8 cellular contexts compared by ENCODE assay signal in genomic region chrX:44873415-44874270, GRCh38. TPM values are rescaled to one million over a fixed set of nuclear protein-coding genes. Genes with fewer than 3 reads are reported as not detected.
DNase-seq lines count a peak whose midpoint lies in the region; ATAC-seq and TF ChIP-seq lines count a peak whose summit lies in the region.

No MANE protein-coding gene starts in this region.

- no peak overlapping the region for H2AFZ ChIP-seq in OCI-LY1 (ENCODE audit: low read length)

- H3K27me3 ChIP-seq in OCI-LY1 (ENCODE audit: insufficient read depth, low read length): no peaks in the 10 kb centered on the region

- H3K9me2 ChIP-seq in OCI-LY1 (ENCODE audit: low read depth, low read length): no peaks in the 10 kb centered on the region

- peaks cover 16 to 43% of the 10 kb centered on the region in 2 donors for H3K4me1 Mint-ChIP-seq in natural killer cell

- H3K27ac ChIP-seq in OCI-LY1 (ENCODE audit: low read depth, low read length, poor library complexity, severe bottlenecking) (peak overlapping the region; percentile 81), substantia nigra (ENCODE audit: low read depth, low read length, poor library complexity, severe bottlenecking) (peak overlapping the region; percentile 90)

- peaks cover 18% of the 10 kb centered on the region for H3K4me1 ChIP-seq in OCI-LY1 (ENCODE audit: insufficient read depth, low read length, severe bottlenecking)

- intact Hi-C loops in natural killer cell (cut with micrococcal nuclease): loop anchor here (5.0 kb wide), 1 partner anchor 204 kb away; no protein-coding TSS in a partner anchor

- peak overlapping the region; percentile 89 for H3K4me2 ChIP-seq in OCI-LY1 (ENCODE audit: low read length)

- no peaks in the 10 kb centered on the region for H3K9me3 Mint-ChIP-seq in natural killer cell

- no peaks in the 10 kb centered on the region for H3K27me3 Mint-ChIP-seq in natural killer cell (ENCODE audit: low read depth in 2 of 2)

- H3F3A ChIP-seq in OCI-LY1 (ENCODE audit: insufficient read depth, low read length): no peaks in the 10 kb centered on the region

- peaks cover 55% of the 10 kb centered on the region for H3K79me2 ChIP-seq in OCI-LY1 (ENCODE audit: insufficient read depth, low read length)

- H3K36me3 ChIP-seq in OCI-LY1 (ENCODE audit: insufficient read depth, low read length): peaks cover 13% of the 10 kb centered on the region

- peak; percentile 50 for DNase-seq in EH (ENCODE audit: low read depth)
- DNase-seq in activated T-helper 1 cell treated with Interleukin-2 at 50 U/mL for 16 hours (ENCODE audit: low read depth): peak; percentile 36
- DNase-seq in fibroblast of gingiva (ENCODE audit: low read depth): peak; percentile 37
- peak; percentile 35 for DNase-seq in natural killer cell
- peak in 46 of 49 donors; percentile 1 to 81 (median 42) for DNase-seq in substantia nigra (lab: John Stamatoyannopoulos, UW)
- no peak for DNase-seq in NCI-H524 treated with DMSO at 0.1 percent for 48 hours (lab: John Stamatoyannopoulos, UW)

- peak overlapping the region; percentile 91 to 95 for H3K27ac Mint-ChIP-seq in natural killer cell

- H3K4me3 Mint-ChIP-seq in natural killer cell: peak overlapping the region; percentile 97

- ATAC-seq in HG02763 (IDR thresholded peaks at IDR 0.05; ENCODE audit: unreplicated experiment) (peak; percentile 12), natural killer cell (peak; percentile 10 to 15 (median 11))

- H3K9me3 ChIP-seq in OCI-LY1 (ENCODE audit: low read length): no peaks in the 10 kb centered on the region

- no peaks in the 10 kb centered on the region for H4K20me1 ChIP-seq in OCI-LY1 (ENCODE audit: insufficient read depth, low read length)

- no peaks in the 10 kb centered on the region for H3K36me3 Mint-ChIP-seq in natural killer cell

- H3K4me3 ChIP-seq in OCI-LY1 (ENCODE audit: low read depth, low read length, poor library complexity, severe bottlenecking): peak overlapping the region; percentile 89

- TF ChIP-seq CTCF in OCI-LY1 (IDR thresholded peaks at IDR 0.05; ENCODE audit: low read length): no peak
- no peak for TF ChIP-seq CTCF in natural killer cell (IDR thresholded peaks at IDR 0.05)

- H3K9ac ChIP-seq in OCI-LY1 (ENCODE audit: low read length): peak overlapping the region; percentile 91

RNA-seq across cellular contexts. Expression of gene KDM6A, which starts 0.7 kb away (rescaled TPM):
- total RNA-seq in natural killer cell: 100 to 1,000 TPM in 1 of 3 donors, 10 to 100 TPM in 2; 60.8 to 121 (median 73.1) TPM

RNA-seq across cellular contexts. Expression of gene DUSP21, which starts 29.8 kb away (rescaled TPM):
- total RNA-seq in natural killer cell: not detected
